ENCODE assay signal across 12 cellular contexts in the genomic region with DNA sequence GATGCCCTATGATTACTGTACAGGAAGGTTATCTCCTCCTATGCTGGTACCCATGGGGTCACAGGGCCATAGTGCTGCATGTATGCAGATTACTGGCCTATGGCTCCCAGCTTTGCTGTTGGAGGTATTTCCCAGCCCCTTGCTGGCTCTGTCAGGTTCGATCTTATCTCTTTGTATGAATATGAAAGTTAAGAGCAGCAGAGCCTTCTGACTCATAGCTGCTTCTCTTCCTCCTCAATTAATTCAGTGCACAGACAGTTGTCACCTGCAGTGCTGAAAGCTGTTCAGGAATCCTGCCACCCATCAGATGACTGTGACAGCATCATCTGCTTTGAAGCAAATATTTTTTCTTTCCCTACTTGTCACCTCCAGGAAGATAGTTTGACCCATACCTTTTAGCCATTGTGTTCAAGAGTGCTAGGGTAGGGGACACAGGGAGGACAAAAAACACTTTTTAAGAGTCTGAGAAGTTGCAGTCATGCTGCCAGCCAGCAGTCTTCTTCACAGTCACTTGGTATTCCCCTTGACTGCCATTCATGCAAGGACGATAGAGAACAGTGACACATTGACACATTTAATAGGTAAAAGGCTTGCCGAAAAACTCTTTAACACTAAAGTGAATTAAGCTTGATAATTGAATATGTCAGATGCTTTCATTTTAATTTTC.
A peak's percentile ranks its signal among the peaks of the same experiment; 100 is the strongest.
DNase-seq lines count a peak whose midpoint lies in the region; ATAC-seq and TF ChIP-seq lines count a peak whose summit lies in the region.
"Had no signal": no experiment of that assay in that cellular context is flagged by ENCODE, and none has a peak within 500 bp of the region (broad histone marks: within the 10 kb centered on the region; RNA-seq: fewer than 3 reads in every experiment).

No MANE protein-coding gene starts in this region.

- H3K4me3 ChIP-seq in right atrium auricular region, result no peak overlapping the region
- no peak overlapping the region for H3K4me3 ChIP-seq in body of pancreas
- H3K4me3 ChIP-seq: lung had no signal

- H3K27ac ChIP-seq in right atrium auricular region, result peak overlapping the region; percentile 22 to 40
- H3K27ac ChIP-seq in cingulate gyrus (ENCODE audit: low read depth, low read length), result peak overlapping the region; percentile 56
- H3K27ac ChIP-seq in body of pancreas, result no peak overlapping the region
- H3K27ac ChIP-seq: C4-2B had no signal

- no peaks in the 10 kb centered on the region for H3K27me3 ChIP-seq in right atrium auricular region
- H3K27me3 ChIP-seq in body of pancreas, result no peaks in the 10 kb centered on the region

- TF ChIP-seq POLR2A in body of pancreas (IDR thresholded peaks at IDR 0.05), result no peak

- peaks cover 0 to 37% of the 10 kb centered on the region in 2 donors for H3K4me1 ChIP-seq in right atrium auricular region
- peaks cover 20% of the 10 kb centered on the region for H3K4me1 ChIP-seq in body of pancreas

- 80 to 92% methylated on average over 3 of the region's 3 CpGs for WGBS in body of pancreas, 2 donors

- intact Hi-C loops in Right ventricle myocardium superior (cut with DNase I), result no loop called here
- intact Hi-C loops in body of pancreas (cut with DNase I), result no loop called here

- no peak for TF ChIP-seq CTCF in right atrium auricular region (IDR thresholded peaks at IDR 0.05)
- TF ChIP-seq CTCF in body of pancreas (IDR thresholded peaks at IDR 0.05), result no peak

- H3K9me3 ChIP-seq in right atrium auricular region (no peaks in the 10 kb centered on the region), body of pancreas (no peaks in the 10 kb centered on the region)

- DNase-seq in right atrium auricular region (ENCODE audit: low spot score) (no peak), Right ventricle myocardium superior (no peak), RKO (ENCODE audit: low spot score) (no peak), body of pancreas (no peak)
- DNase-seq in stimulated activated naive CD8-positive, alpha-beta T cell treated with anti-CD3 and anti-CD28 coated beads, Interleukin-15, Interleukin-2, amounts not matched to agents 100 U/mL and 50 U/mL, for 24 hours, result peak; percentile 34
- DNase-seq: H9, NCI-H146 had no signal

- H3K36me3 ChIP-seq in right atrium auricular region, result peaks cover 47% of the 10 kb centered on the region
- H3K36me3 ChIP-seq in body of pancreas (replicated peaks in 1 of 2; ENCODE audit: insufficient read depth in 1 of 2, low read depth in 2 of 2), result peaks cover 0 to 4% of the 10 kb centered on the region in 2 donors

- ATAC-seq in Right ventricle myocardium superior (ENCODE audit: poor library complexity) (no peak), HG03460 (IDR thresholded peaks at IDR 0.05; ENCODE audit: unreplicated experiment) (peak; percentile 50), body of pancreas (no peak), GM21367 (IDR thresholded peaks at IDR 0.05; ENCODE audit: unreplicated experiment) (no peak)
- ATAC-seq in stimulated activated naive CD8-positive, alpha-beta T cell treated with anti-CD3 and anti-CD28 coated beads, Interleukin-15, Interleukin-2, amounts not matched to agents 100 U/mL and 50 U/mL, for 24 hours, result peak; percentile 90

Comparison
In these comparisons a context has a peak if more than half of its experiments do, and no peak if none do; other contexts are left out.
1. H3K27ac ChIP-seq: peak in right atrium auricular region (2 of 2) and cingulate gyrus (single experiment); none in body of pancreas (0 of 4).
2. ATAC-seq: peak in HG03460 (single experiment) and stimulated activated naive CD8-positive, alpha-beta T cell treated with anti-CD3 and anti-CD28 coated beads, Interleukin-15, Interleukin-2, amounts not matched to agents 100 U/mL and 50 U/mL, for 24 hours (single experiment); none in Right ventricle myocardium superior (single experiment), body of pancreas (single experiment) and GM21367 (single experiment).